20 cellular contexts compared by ENCODE assay signal in genomic region chr10:1360581-1361164, GRCh38.
DNase-seq lines count a peak whose midpoint lies in the region; ATAC-seq, FAIRE-seq and TF ChIP-seq lines count a peak whose summit lies in the region.
"Had no signal": no experiment of that assay in that cellular context is flagged by ENCODE, and none has a peak within 500 bp of the region (broad histone marks: within the 10 kb centered on the region; RNA-seq: fewer than 3 reads in every experiment).

No MANE protein-coding gene starts in this region.

- H3K36me3 ChIP-seq in keratinocyte (ENCODE audit: control insufficient read depth in 2 of 2, extremely low read depth in 1 of 2, insufficient read depth in 2 of 2, low read length in 2 of 2) (no peaks in the 10 kb centered on the region), Peyer's patch (no peaks in the 10 kb centered on the region)
- H3K36me3 ChIP-seq: suprapubic skin had no signal

- H3K27ac ChIP-seq in keratinocyte (ENCODE audit: control insufficient read depth, insufficient read depth, low read length) (peak overlapping the region; percentile 70), Peyer's patch (no peak overlapping the region)
- H3K27ac ChIP-seq: psoas muscle, RWPE1, suprapubic skin had no signal

- H4K20me1 ChIP-seq in keratinocyte (ENCODE audit: control insufficient read depth, extremely low read depth, insufficient read depth, low read length), result no peaks in the 10 kb centered on the region

- peaks cover 3% of the 10 kb centered on the region for H3K9me3 ChIP-seq in keratinocyte (ENCODE audit: control insufficient read depth, low read depth, low read length)
- no peaks in the 10 kb centered on the region for H3K9me3 ChIP-seq in Peyer's patch
- H3K9me3 ChIP-seq: mucosa of descending colon, psoas muscle, suprapubic skin had no signal

- FAIRE-seq in keratinocyte (lab: Jason Lieb, UNC), result no peak
- FAIRE-seq: D721Med, HepG2 had no signal

- H3K4me1 ChIP-seq in keratinocyte (ENCODE audit: control insufficient read depth, extremely low read depth, insufficient read depth, low read length), result peaks cover 27% of the 10 kb centered on the region
- H3K4me1 ChIP-seq in Peyer's patch, result peaks cover 0 to 9% (median 0%) of the 10 kb centered on the region in 4 donors
- H3K4me1 ChIP-seq: psoas muscle had no signal

- DNase-seq in ELF-1 (ENCODE audit: low read depth, low spot score), result peak; percentile 38
- DNase-seq in astrocyte of the hippocampus (ENCODE audit: low read depth, low spot score), result peak; percentile 31
- no peak for DNase-seq in keratinocyte (ENCODE audit: low read depth, low spot score)
- DNase-seq in retina, result peak; percentile 54
- DNase-seq in stimulated activated CD4-positive, alpha-beta T cell treated with anti-CD3 and anti-CD28 coated beads, Interleukin-1b, Interleukin-23, amount 100 ng/mL, for 48 hours, result no peak
- DNase-seq in foreskin fibroblast, result no peak
- no peak for DNase-seq in Peyer's patch
- DNase-seq: activated naive CD4-positive, alpha-beta T cell treated with anti-CD3 and anti-CD28 coated beads for 36 hours; foreskin melanocyte; immature natural killer cell; mucosa of descending colon; MV-4-11; NCI-H2107; NCI-H82; psoas muscle had no signal

- no peak for ATAC-seq in GM21786 (IDR thresholded peaks at IDR 0.05; ENCODE audit: unreplicated experiment)
- ATAC-seq: mucosa of descending colon, psoas muscle had no signal

- no peaks in the 10 kb centered on the region for H3K27me3 ChIP-seq in keratinocyte (ENCODE audit: control insufficient read depth, extremely low read depth, insufficient read depth, low read length)
- no peaks in the 10 kb centered on the region for H3K27me3 ChIP-seq in Peyer's patch

- no peak overlapping the region for H3K4me3 ChIP-seq in keratinocyte (ENCODE audit: control insufficient read depth in 2 of 3, extremely low read depth in 1 of 3, insufficient read depth in 2 of 3, low read depth in 1 of 3, low read length in 3 of 3)
- H3K4me3 ChIP-seq in foreskin fibroblast (ENCODE audit: low read depth in 1 of 2, low read length in 2 of 2), result no peak overlapping the region
- no peak overlapping the region for H3K4me3 ChIP-seq in Peyer's patch
- H3K4me3 ChIP-seq: mucosa of descending colon, psoas muscle, suprapubic skin had no signal

- no peak overlapping the region for H3K4me2 ChIP-seq in keratinocyte (ENCODE audit: control insufficient read depth, extremely low read depth, insufficient read depth, low read depth, low read length)

- dilution Hi-C loops in keratinocyte (cut with MboI; ENCODE audit: extremely low pct_ligation_motif_present, low sequenced_read_pairs), result no loop called here

- TF ChIP-seq CTCF in keratinocyte (optimal IDR thresholded peaks at IDR 0.05 in 1 of 3, IDR thresholded peaks at IDR 0.05 in 1 of 3, conservative IDR thresholded peaks at IDR 0.05 in 1 of 3; ENCODE audit: extremely low read depth in 1 of 3, insufficient read depth in 2 of 3, low read length in 3 of 3) (no peak), foreskin fibroblast (IDR thresholded peaks at IDR 0.05; ENCODE audit: low read depth, low read length) (no peak), Peyer's patch (IDR thresholded peaks at IDR 0.05) (no peak)

- TF ChIP-seq POLR2A in Peyer's patch (IDR thresholded peaks at IDR 0.05), result no peak

- no peaks in the 10 kb centered on the region for H3K79me2 ChIP-seq in keratinocyte (ENCODE audit: control insufficient read depth, insufficient read depth, low read length)

- no peaks in the 10 kb centered on the region for H3K9me1 ChIP-seq in keratinocyte (ENCODE audit: control insufficient read depth, extremely low read depth, insufficient read depth, low read length)

- H3K9ac ChIP-seq in keratinocyte (ENCODE audit: control insufficient read depth, extremely low read depth, insufficient read depth, low read length), result no peak overlapping the region

- H2AFZ ChIP-seq in keratinocyte (ENCODE audit: control insufficient read depth, low read length), result no peak overlapping the region

Comparison
In these comparisons a context has a peak if more than half of its experiments do, and no peak if none do; other contexts are left out.
1. DNase-seq: peak in ELF-1 (single experiment), astrocyte of the hippocampus (single experiment) and retina (single experiment); none in keratinocyte (single experiment), stimulated activated CD4-positive, alpha-beta T cell treated with anti-CD3 and anti-CD28 coated beads, Interleukin-1b, Interleukin-23, amount 100 ng/mL, for 48 hours (single experiment), foreskin fibroblast (0 of 2) and Peyer's patch (0 of 3).